In genomic region chr17:47229535-47230443, GRCh38 we compare ENCODE assay signal across 8 cellular contexts. TPM values are rescaled to one million over a fixed set of nuclear protein-coding genes. Genes with fewer than 3 reads are reported as not detected.
DNase-seq lines count a peak whose midpoint lies in the region; ATAC-seq and TF ChIP-seq lines count a peak whose summit lies in the region.

No MANE protein-coding gene starts in this region.

- H3K4me3 ChIP-seq in coronary artery: peak overlapping the region; percentile 57

- ATAC-seq in HG03432 (IDR thresholded peaks at IDR 0.05; ENCODE audit: unreplicated experiment) (peak; percentile 51), left lobe of liver (peak; percentile 83), HG03196 (IDR thresholded peaks at IDR 0.05; ENCODE audit: unreplicated experiment) (no peak)

- peak; percentile 60 for DNase-seq in GDM1 (lab: John Stamatoyannopoulos, UW)
- peak; percentile 84 to 95 for DNase-seq in NCI-H526 (lab: John Stamatoyannopoulos, UW)
- peak; percentile 71 to 73 for DNase-seq in activated CD4-positive, alpha-beta T cell treated with anti-CD3 and anti-CD28 coated beads for 4 hours
- DNase-seq in coronary artery (ENCODE audit: low spot score): peak; percentile 90
- peak; percentile 92 for DNase-seq in left lobe of liver (ENCODE audit: low spot score)
- peak; percentile 74 to 78 for DNase-seq in stimulated activated CD4-positive, alpha-beta T cell treated with anti-CD3 and anti-CD28 coated beads, Interleukin-2, amount 100 ng/mL, for 24 hours

- peak; percentile 97 for TF ChIP-seq CTCF in coronary artery (IDR thresholded peaks at IDR 0.05)

- H3K27ac ChIP-seq in coronary artery: peak overlapping the region; percentile 41 to 76

RNA-seq across cellular contexts. Expression of gene MYL4, which starts 20.6 kb away (rescaled TPM):
- total RNA-seq in left lobe of liver: not detected

RNA-seq across cellular contexts. Expression of gene ITGB3, which starts 23.8 kb away (rescaled TPM):
- 5.0 TPM for total RNA-seq in left lobe of liver

RNA-seq across cellular contexts. Expression of gene CDC27, which starts 40.7 kb away (rescaled TPM):
- total RNA-seq in left lobe of liver: 29.3 TPM
